23 cellular contexts compared by ENCODE assay signal in genomic region chr3:127078626-127079025, GRCh38.
DNase-seq lines count a peak whose midpoint lies in the region; ATAC-seq, FAIRE-seq and TF ChIP-seq lines count a peak whose summit lies in the region.
"Had no signal": no experiment of that assay in that cellular context is flagged by ENCODE, and none has a peak within 500 bp of the region (broad histone marks: within the 10 kb centered on the region; RNA-seq: fewer than 3 reads in every experiment).

No MANE protein-coding gene starts in this region.

- H2AFZ ChIP-seq in Karpas-422 (ENCODE audit: low read length): no peak overlapping the region
- H2AFZ ChIP-seq in neuronal stem cell (ENCODE audit: low read length): no peak overlapping the region

- H3K4ac ChIP-seq in neuronal stem cell (ENCODE audit: low read length): no peak overlapping the region

- peak overlapping the region; percentile 79 for H2BK15ac ChIP-seq in neuronal stem cell (ENCODE audit: low read length)

- no peaks in the 10 kb centered on the region for H3K79me1 ChIP-seq in neuronal stem cell (ENCODE audit: low read depth, low read length)

- H3K4me3 ChIP-seq in Karpas-422 (ENCODE audit: low read length) (no peak overlapping the region), neuronal stem cell (ENCODE audit: low read length in 2 of 2) (no peak overlapping the region), upper lobe of right lung (no peak overlapping the region)
- H3K4me3 ChIP-seq: SJCRH30 had no signal

- intact Hi-C loops in left ventricle myocardium superior (cut with micrococcal nuclease): no loop called here
- intact Hi-C loops in Right ventricle myocardium superior (cut with DNase I): no loop called here
- intact Hi-C loops in upper lobe of right lung (cut with DNase I): no loop called here

- no CpG with 5 or more reads among the region's 9 CpGs for WGBS in neuronal stem cell (ENCODE audit: extremely low coverage in 2 of 2, insufficient read length in 2 of 2, insufficient replicate concordance in 1 of 2), 2 donors

- ATAC-seq in left ventricle myocardium superior (no peak), Right ventricle myocardium superior (ENCODE audit: poor library complexity) (no peak), upper lobe of right lung (no peak)
- ATAC-seq: CD8-positive, alpha-beta T cell; HepG2; PC-3; SK-N-SH treated with all-trans-retinoic acid at 6 μM for 48 hours had no signal

- DNase-seq in left ventricle myocardium superior (peak; percentile 6), Right ventricle myocardium superior (no peak), Karpas-422 (no peak), neuronal stem cell (ENCODE audit: low spot score) (no peak), upper lobe of right lung (peak; percentile 44), SW 1271 (lab: John Stamatoyannopoulos, UW) (no peak), frontal cortex (ENCODE audit: low spot score in 2 of 2) (no peak)
- no peak for DNase-seq in effector CD8-positive, alpha-beta T cell (lab: John Stamatoyannopoulos, UW)
- DNase-seq: C1 segment of cervical spinal cord; CD8-positive, alpha-beta T cell; DMS 273 treated with DMSO at 0.1 percent for 48 hours; DMS79 treated with DMSO at 0.1 percent for 48 hours; Kasumi-1; NCI-H1092 treated with DMSO at 0.1 percent for 48 hours; NCI-H1436; NCI-H187; NCI-H748 treated with DMSO at 0.1 percent for 48 hours; PC-3; SJCRH30 had no signal

- no peak overlapping the region for H3K23ac ChIP-seq in neuronal stem cell (ENCODE audit: low read depth, low read length, poor library complexity)

- H3K4me1 ChIP-seq in Karpas-422 (ENCODE audit: low read length) (peaks cover 35% of the 10 kb centered on the region), neuronal stem cell (ENCODE audit: control insufficient read depth in 2 of 2, insufficient read depth in 1 of 2, low read depth in 1 of 2, low read length in 2 of 2) (peaks cover 0 to 8% of the 10 kb centered on the region in 2 donors), upper lobe of right lung (no peaks in the 10 kb centered on the region)
- H3K4me1 ChIP-seq: SJCRH30 had no signal

- H2BK12ac ChIP-seq in neuronal stem cell (ENCODE audit: low read length): peak overlapping the region; percentile 23

- H3K9me3 ChIP-seq in Karpas-422 (ENCODE audit: low read length) (no peaks in the 10 kb centered on the region), neuronal stem cell (replicated peaks in 1 of 2; ENCODE audit: control insufficient read depth in 2 of 2, insufficient read depth in 1 of 2, low read depth in 1 of 2, low read length in 2 of 2) (peaks cover 0 to 3% of the 10 kb centered on the region in 2 donors), upper lobe of right lung (no peaks in the 10 kb centered on the region)
- H3K9me3 ChIP-seq: SJCRH30 had no signal

- H2AK5ac ChIP-seq in neuronal stem cell (ENCODE audit: low read depth, low read length): peak overlapping the region; percentile 61

- no peak overlapping the region for H3K9ac ChIP-seq in Karpas-422 (ENCODE audit: low read length)
- H3K9ac ChIP-seq in neuronal stem cell (ENCODE audit: low read depth, low read length, poor library complexity): no peak overlapping the region

- H4K8ac ChIP-seq in neuronal stem cell (ENCODE audit: low read depth, low read length): no peak overlapping the region

- H2BK5ac ChIP-seq in neuronal stem cell (ENCODE audit: low read length): no peak overlapping the region

- H4K91ac ChIP-seq in neuronal stem cell (ENCODE audit: low read depth, low read length, poor library complexity): no peak overlapping the region

- no peak overlapping the region for H3K14ac ChIP-seq in neuronal stem cell (ENCODE audit: low read length)

- no peaks in the 10 kb centered on the region for H3K9me2 ChIP-seq in Karpas-422 (replicated peaks; ENCODE audit: insufficient read depth, low read length)

- TF ChIP-seq CTCF in upper lobe of right lung (IDR thresholded peaks at IDR 0.05): no peak

- no peak overlapping the region for H3K27ac ChIP-seq in Karpas-422 (ENCODE audit: low read length)
- no peak overlapping the region for H3K27ac ChIP-seq in neuronal stem cell (replicated peaks; ENCODE audit: low read length)
- H3K27ac ChIP-seq in upper lobe of right lung: no peak overlapping the region
- H3K27ac ChIP-seq: SJCRH30 had no signal

- H3K27me3 ChIP-seq in Karpas-422 (ENCODE audit: low read length) (no peaks in the 10 kb centered on the region; the same call in 1 of the 2 replicates), neuronal stem cell (ENCODE audit: control insufficient read depth in 3 of 3, insufficient read depth in 3 of 3, low read depth in 1 of 3, low read length in 3 of 3) (peaks cover 0 to 3% (median 0%) of the 10 kb centered on the region in 3 experiments), upper lobe of right lung (no peaks in the 10 kb centered on the region)
- H3K27me3 ChIP-seq: SJCRH30 had no signal

- H3K18ac ChIP-seq in neuronal stem cell (ENCODE audit: low read length): peak overlapping the region; percentile 23

- H2BK120ac ChIP-seq in neuronal stem cell (ENCODE audit: low read depth, low read length): no peak overlapping the region

- FAIRE-seq in frontal cortex (lab: Jason Lieb, UNC): no peak
- FAIRE-seq: GM12892, H54, HepG2 had no signal

- H4K20me1 ChIP-seq in Karpas-422 (ENCODE audit: insufficient read depth, low read depth, low read length): no peaks in the 10 kb centered on the region

- H3K4me2 ChIP-seq in Karpas-422 (ENCODE audit: low read depth, low read length, poor library complexity, severe bottlenecking) (peak overlapping the region; percentile 27), neuronal stem cell (ENCODE audit: insufficient read depth, low read length, poor library complexity, severe bottlenecking) (no peak overlapping the region)

- no peaks in the 10 kb centered on the region for H3K36me3 ChIP-seq in Karpas-422 (ENCODE audit: insufficient read depth, low read length)
- no peaks in the 10 kb centered on the region for H3K36me3 ChIP-seq in neuronal stem cell (replicated peaks in 1 of 2; ENCODE audit: control insufficient read depth in 2 of 2, insufficient read depth in 2 of 2, low read length in 2 of 2)
- H3K36me3 ChIP-seq in upper lobe of right lung: no peaks in the 10 kb centered on the region
- H3K36me3 ChIP-seq: SJCRH30 had no signal

- H3K79me2 ChIP-seq in Karpas-422 (ENCODE audit: low read length): no peaks in the 10 kb centered on the region

Comparison
In these comparisons a context has a peak if more than half of its experiments do, and no peak if none do; other contexts are left out.
1. DNase-seq: peak in left ventricle myocardium superior (single experiment) and upper lobe of right lung (single experiment); none in Right ventricle myocardium superior (single experiment), Karpas-422 (single experiment), neuronal stem cell (single experiment), effector CD8-positive, alpha-beta T cell (single experiment), SW 1271 (0 of 2) and frontal cortex (0 of 2).